ENCODE assay signal across 10 cellular contexts in the genomic region with DNA sequence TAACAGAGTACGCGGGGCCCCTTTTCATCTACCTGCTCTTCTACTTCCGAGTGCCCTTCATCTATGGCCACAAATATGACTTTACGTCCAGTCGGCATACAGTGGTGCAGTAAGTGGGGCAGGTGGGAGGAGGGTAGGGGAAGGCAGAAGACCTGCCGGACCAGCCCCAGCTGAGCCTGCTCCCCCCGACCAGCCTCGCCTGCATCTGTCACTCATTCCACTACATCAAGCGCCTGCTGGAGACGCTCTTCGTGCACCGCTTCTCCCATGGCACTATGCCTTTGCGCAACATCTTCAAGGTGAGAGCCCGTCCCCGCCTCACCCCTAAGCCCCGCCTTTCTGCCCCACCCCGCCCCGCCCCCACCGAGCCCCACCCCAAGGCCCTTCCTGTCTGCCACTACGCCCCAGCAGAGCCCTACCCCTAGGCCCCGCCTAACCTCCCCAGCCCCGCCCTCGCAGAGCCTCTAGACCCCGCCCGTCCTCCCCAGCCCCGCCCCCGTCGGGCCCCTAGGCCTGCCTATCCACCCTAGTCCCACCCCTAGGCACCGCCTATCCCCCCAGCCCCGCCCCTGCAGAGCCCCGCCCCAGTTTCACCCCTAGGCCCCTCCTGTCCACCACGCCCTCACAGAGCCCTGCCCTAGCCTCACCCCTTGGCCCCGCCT. TPM values are rescaled to one million over a fixed set of nuclear protein-coding genes. Genes with fewer than 3 reads are reported as not detected.
A peak's percentile ranks its signal among the peaks of the same experiment; 100 is the strongest.
DNase-seq lines count a peak whose midpoint lies in the region; ATAC-seq and TF ChIP-seq lines count a peak whose summit lies in the region.
"Had no signal": no experiment of that assay in that cellular context is flagged by ENCODE, and none has a peak within 500 bp of the region (broad histone marks: within the 10 kb centered on the region; RNA-seq: fewer than 3 reads in every experiment).

No MANE protein-coding gene starts in this region.

- peaks cover 2% of the 10 kb centered on the region; the same call in 1 of the 2 replicates for H3K36me3 Mint-ChIP-seq in WTC11
- H3K36me3 Mint-ChIP-seq in stimulated activated memory B cell treated with anti-CD40 and anti-IgM and Interleukin-4, amounts not matched to agents 10 μg/mL and 1 μg/mL and 100 μg/mL, for 72 hours, result peaks cover 46% of the 10 kb centered on the region

- peaks cover 28 to 54% (median 36%) of the 10 kb centered on the region in 9 donors for H3K4me1 ChIP-seq in heart right ventricle

- peak overlapping the region in 3 of 10 donors; percentile 70 to 97 (median 95) for H3K27ac ChIP-seq in heart right ventricle

- peak overlapping the region; percentile 56; the same call in 1 of the 2 replicates for H3K4me3 Mint-ChIP-seq in WTC11
- no peak overlapping the region for H3K4me3 Mint-ChIP-seq in stimulated activated memory B cell treated with anti-CD40 and anti-IgM and Interleukin-4, amounts not matched to agents 10 μg/mL and 1 μg/mL and 100 μg/mL, for 72 hours

- peaks cover 32% of the 10 kb centered on the region for H3K4me1 Mint-ChIP-seq in WTC11
- peaks cover 52% of the 10 kb centered on the region for H3K4me1 Mint-ChIP-seq in stimulated activated memory B cell treated with anti-CD40 and anti-IgM and Interleukin-4, amounts not matched to agents 10 μg/mL and 1 μg/mL and 100 μg/mL, for 72 hours

- H3K9me3 ChIP-seq in heart right ventricle, result no peaks in the 10 kb centered on the region

- POLR2A ChIA-PET in WTC11 (lab: Charles Lee), result no interaction called here

- peak overlapping the region; percentile 99 for H3K27ac Mint-ChIP-seq in WTC11
- no peak overlapping the region for H3K27ac Mint-ChIP-seq in stimulated activated memory B cell treated with anti-CD40 and anti-IgM and Interleukin-4, amounts not matched to agents 10 μg/mL and 1 μg/mL and 100 μg/mL, for 72 hours

- 70 to 79% methylated on average over 24 to 33 of the region's 33 CpGs for WGBS in heart right ventricle, 2 donors

- intact Hi-C loops in heart right ventricle (cut with DNase I), result no loop called here

- peaks cover 0 to 50% (median 6%) of the 10 kb centered on the region in 9 donors for H3K36me3 ChIP-seq in heart right ventricle

- H3K9me3 Mint-ChIP-seq in WTC11, result no peaks in the 10 kb centered on the region
- H3K9me3 Mint-ChIP-seq in stimulated activated memory B cell treated with anti-CD40 and anti-IgM and Interleukin-4, amounts not matched to agents 10 μg/mL and 1 μg/mL and 100 μg/mL, for 72 hours, result no peaks in the 10 kb centered on the region

- peak; percentile 85 for ATAC-seq in WTC11
- peak in 6 of 8 donors; percentile 2 to 30 (median 18) for ATAC-seq in heart right ventricle
- ATAC-seq in stimulated activated memory B cell treated with anti-CD40 and anti-IgM and Interleukin-4, amounts not matched to agents 10 μg/mL and 1 μg/mL and 100 μg/mL, for 72 hours, result peak; percentile 56

- H3K4me3 ChIP-seq in heart right ventricle, result no peak overlapping the region

- peak; percentile 48 for DNase-seq in activated T-cell treated with anti-CD3 and anti-CD28 coated beads for 24 hours (ENCODE audit: low read depth)
- DNase-seq in activated T-cell treated with anti-CD3 and anti-CD28 coated beads, Interleukin-2, amount 50 U/mL, for 1 hour, result no peak
- DNase-seq in WTC11 (ENCODE audit: low spot score), result peak; percentile 98
- peak in 1 of 2 donors; percentile 55 for DNase-seq in heart right ventricle
- DNase-seq in hypothalamus (lab: John Stamatoyannopoulos, UW), result no peak
- DNase-seq in NCI-H187 treated with DMSO at 0.1 percent for 48 hours (lab: John Stamatoyannopoulos, UW), result no peak
- no peak for DNase-seq in NCI-H1694 treated with DMSO at 0.1 percent for 48 hours (lab: John Stamatoyannopoulos, UW)

- H3K27me3 ChIP-seq in heart right ventricle, result no peaks in the 10 kb centered on the region

- no peaks in the 10 kb centered on the region for H3K27me3 Mint-ChIP-seq in WTC11 (ENCODE audit: low read depth)
- H3K27me3 Mint-ChIP-seq in stimulated activated memory B cell treated with anti-CD40 and anti-IgM and Interleukin-4, amounts not matched to agents 10 μg/mL and 1 μg/mL and 100 μg/mL, for 72 hours, result no peaks in the 10 kb centered on the region

- TF ChIP-seq CTCF in WTC11 (IDR thresholded peaks at IDR 0.05) (no peak), heart right ventricle (IDR thresholded peaks at IDR 0.05) (no peak)

- CTCF ChIA-PET in WTC11 (lab: Charles Lee), result interaction anchor here (0.5 kb wide), 1 partner anchor 180 kb away, joined by 9 read pairs; no protein-coding TSS in a partner anchor

TF ChIP-seq in WTC11, 78 proteins besides CTCF, POLR2A, EP300 and RAD21 (continues in another document):
- no peak for TF ChIP-seq NR1H2 (CRISPR knock-in tag; IDR thresholded peaks at IDR 0.05)
- TF ChIP-seq, protein P1, sequence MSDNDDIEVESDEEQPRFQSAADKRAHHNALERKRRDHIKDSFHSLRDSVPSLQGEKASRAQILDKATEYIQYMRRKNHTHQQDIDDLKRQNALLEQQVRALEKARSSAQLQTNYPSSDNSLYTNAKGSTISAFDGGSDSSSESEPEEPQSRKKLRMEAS (CRISPR knock-in tag; IDR thresholded peaks at IDR 0.05), result no peak
- TF ChIP-seq GRHL2 (CRISPR knock-in tag; IDR thresholded peaks at IDR 0.05; ENCODE audit: insufficient replicate concordance, severe bottlenecking), result no peak
- TF ChIP-seq TCF7 (CRISPR knock-in tag; IDR thresholded peaks at IDR 0.05; ENCODE audit: low read depth), result no peak
- TF ChIP-seq, protein P2, sequence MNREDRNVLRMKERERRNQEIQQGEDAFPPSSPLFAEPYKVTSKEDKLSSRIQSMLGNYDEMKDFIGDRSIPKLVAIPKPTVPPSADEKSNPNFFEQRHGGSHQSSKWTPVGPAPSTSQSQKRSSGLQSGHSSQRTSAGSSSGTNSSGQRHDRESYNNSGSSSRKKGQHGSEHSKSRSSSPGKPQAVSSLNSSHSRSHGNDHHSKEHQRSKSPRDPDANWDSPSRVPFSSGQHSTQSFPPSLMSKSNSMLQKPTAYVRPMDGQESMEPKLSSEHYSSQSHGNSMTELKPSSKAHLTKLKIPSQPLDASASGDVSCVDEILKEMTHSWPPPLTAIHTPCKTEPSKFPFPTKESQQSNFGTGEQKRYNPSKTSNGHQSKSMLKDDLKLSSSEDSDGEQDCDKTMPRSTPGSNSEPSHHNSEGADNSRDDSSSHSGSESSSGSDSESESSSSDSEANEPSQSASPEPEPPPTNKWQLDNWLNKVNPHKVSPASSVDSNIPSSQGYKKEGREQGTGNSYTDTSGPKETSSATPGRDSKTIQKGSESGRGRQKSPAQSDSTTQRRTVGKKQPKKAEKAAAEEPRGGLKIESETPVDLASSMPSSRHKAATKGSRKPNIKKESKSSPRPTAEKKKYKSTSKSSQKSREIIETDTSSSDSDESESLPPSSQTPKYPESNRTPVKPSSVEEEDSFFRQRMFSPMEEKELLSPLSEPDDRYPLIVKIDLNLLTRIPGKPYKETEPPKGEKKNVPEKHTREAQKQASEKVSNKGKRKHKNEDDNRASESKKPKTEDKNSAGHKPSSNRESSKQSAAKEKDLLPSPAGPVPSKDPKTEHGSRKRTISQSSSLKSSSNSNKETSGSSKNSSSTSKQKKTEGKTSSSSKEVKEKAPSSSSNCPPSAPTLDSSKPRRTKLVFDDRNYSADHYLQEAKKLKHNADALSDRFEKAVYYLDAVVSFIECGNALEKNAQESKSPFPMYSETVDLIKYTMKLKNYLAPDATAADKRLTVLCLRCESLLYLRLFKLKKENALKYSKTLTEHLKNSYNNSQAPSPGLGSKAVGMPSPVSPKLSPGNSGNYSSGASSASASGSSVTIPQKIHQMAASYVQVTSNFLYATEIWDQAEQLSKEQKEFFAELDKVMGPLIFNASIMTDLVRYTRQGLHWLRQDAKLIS (CRISPR knock-in tag; IDR thresholded peaks at IDR 0.05; ENCODE audit: borderline replicate concordance), result no peak
- no peak for TF ChIP-seq ZNF396 (CRISPR knock-in tag; IDR thresholded peaks at IDR 0.05; ENCODE audit: borderline replicate concordance)
- TF ChIP-seq SP1 (CRISPR knock-in tag; conservative IDR thresholded peaks at IDR 0.05), result no peak
- TF ChIP-seq, protein P3, sequence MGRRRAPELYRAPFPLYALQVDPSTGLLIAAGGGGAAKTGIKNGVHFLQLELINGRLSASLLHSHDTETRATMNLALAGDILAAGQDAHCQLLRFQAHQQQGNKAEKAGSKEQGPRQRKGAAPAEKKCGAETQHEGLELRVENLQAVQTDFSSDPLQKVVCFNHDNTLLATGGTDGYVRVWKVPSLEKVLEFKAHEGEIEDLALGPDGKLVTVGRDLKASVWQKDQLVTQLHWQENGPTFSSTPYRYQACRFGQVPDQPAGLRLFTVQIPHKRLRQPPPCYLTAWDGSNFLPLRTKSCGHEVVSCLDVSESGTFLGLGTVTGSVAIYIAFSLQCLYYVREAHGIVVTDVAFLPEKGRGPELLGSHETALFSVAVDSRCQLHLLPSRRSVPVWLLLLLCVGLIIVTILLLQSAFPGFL (CRISPR knock-in tag; IDR thresholded peaks at IDR 0.05; ENCODE audit: borderline replicate concordance), result no peak
- TF ChIP-seq, protein P4, sequence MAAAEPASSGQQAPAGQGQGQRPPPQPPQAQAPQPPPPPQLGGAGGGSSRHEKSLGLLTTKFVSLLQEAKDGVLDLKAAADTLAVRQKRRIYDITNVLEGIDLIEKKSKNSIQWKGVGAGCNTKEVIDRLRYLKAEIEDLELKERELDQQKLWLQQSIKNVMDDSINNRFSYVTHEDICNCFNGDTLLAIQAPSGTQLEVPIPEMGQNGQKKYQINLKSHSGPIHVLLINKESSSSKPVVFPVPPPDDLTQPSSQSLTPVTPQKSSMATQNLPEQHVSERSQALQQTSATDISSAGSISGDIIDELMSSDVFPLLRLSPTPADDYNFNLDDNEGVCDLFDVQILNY (CRISPR knock-in tag; IDR thresholded peaks at IDR 0.05), result no peak
- no peak for TF ChIP-seq NFYB (CRISPR knock-in tag; conservative IDR thresholded peaks at IDR 0.05; ENCODE audit: low read depth)
- no peak for TF ChIP-seq EMX1 (CRISPR knock-in tag; IDR thresholded peaks at IDR 0.05)
- TF ChIP-seq ZNF121 (CRISPR knock-in tag; IDR thresholded peaks at IDR 0.05), result no peak
- TF ChIP-seq ZNF416 (CRISPR knock-in tag; IDR thresholded peaks at IDR 0.05), result no peak
- no peak for TF ChIP-seq IRF2 (CRISPR knock-in tag; IDR thresholded peaks at IDR 0.05; ENCODE audit: borderline replicate concordance, low read depth)
- TF ChIP-seq, protein P5, sequence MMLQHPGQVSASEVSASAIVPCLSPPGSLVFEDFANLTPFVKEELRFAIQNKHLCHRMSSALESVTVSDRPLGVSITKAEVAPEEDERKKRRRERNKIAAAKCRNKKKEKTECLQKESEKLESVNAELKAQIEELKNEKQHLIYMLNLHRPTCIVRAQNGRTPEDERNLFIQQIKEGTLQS (CRISPR knock-in tag; conservative IDR thresholded peaks at IDR 0.05), result no peak

RNA-seq across cellular contexts. Expression of a gene that starts 7.7 kb away (rescaled TPM):
- total RNA-seq in WTC11 (2021), result 240 to 255 TPM (median 254 TPM) in 3 replicates
- 100 to 1,000 TPM; 347 to 525 (median 467) TPM for total RNA-seq in heart right ventricle
- polyA plus RNA-seq in heart right ventricle, result 1,000 to 10,000 TPM; 1,131 to 1,673 TPM

RNA-seq across cellular contexts. Expression of a gene that starts 18.8 kb away (rescaled TPM):
- total RNA-seq in WTC11 (2021) (0.14 TPM in 1 of 3 replicates, not detected in the others), heart right ventricle (under 1 TPM in 1 of 10 donors, not detected in 9; 0.12 TPM)
- polyA plus RNA-seq in heart right ventricle, result not detected
- total RNA-seq: T-helper 2 cell treated with Interferon-gamma antibody and Interleukin-4, amounts not matched to agents 100 ng/mL and 5 ng/mL, for 36 hours had no signal
- polyA plus RNA-seq: keratinocyte had no signal

RNA-seq across cellular contexts. Expression of a gene that starts 34.7 kb away (rescaled TPM):
- 161 to 198 TPM (median 197 TPM) in 3 replicates for total RNA-seq in WTC11 (2021)
- total RNA-seq in heart right ventricle, result 10 to 100 TPM; 61.4 to 99.6 (median 73.1) TPM
- 100 to 1,000 TPM in 1 of 2 donors, 10 to 100 TPM in 1; 88.7 to 194 TPM for polyA plus RNA-seq in heart right ventricle

RNA-seq across cellular contexts. Expression of a gene that starts 45.9 kb away (rescaled TPM):
- total RNA-seq in WTC11 (2021) (54.5 to 88.7 TPM (median 81.9 TPM) in 3 replicates), heart right ventricle (10 to 100 TPM; 40.3 to 99.0 (median 46.4) TPM)
- polyA plus RNA-seq in heart right ventricle, result 10 to 100 TPM; 23.6 to 44.2 TPM

Comparison
In these comparisons a context has a peak if more than half of its experiments do, and no peak if none do; other contexts are left out.
1. DNase-seq: peak in activated T-cell treated with anti-CD3 and anti-CD28 coated beads for 24 hours (single experiment) and WTC11 (single experiment); none in activated T-cell treated with anti-CD3 and anti-CD28 coated beads, Interleukin-2, amount 50 U/mL, for 1 hour (single experiment), hypothalamus (0 of 51), NCI-H187 treated with DMSO at 0.1 percent for 48 hours (single experiment) and NCI-H1694 treated with DMSO at 0.1 percent for 48 hours (single experiment).
2. ATAC-seq: peak in every context shown above with its lines; median percentile 85 in WTC11; 56 in stimulated activated memory B cell treated with anti-CD40 and anti-IgM and Interleukin-4, amounts not matched to agents 10 μg/mL and 1 μg/mL and 100 μg/mL, for 72 hours; 18 in heart right ventricle.